In genomic region chr5:179224741-179225140, GRCh38 we compare ENCODE assay signal across 21 cellular contexts.
"Had no signal": no experiment of that assay in that cellular context is flagged by ENCODE, and none has a peak within 500 bp of the region (broad histone marks: within the 10 kb centered on the region; RNA-seq: fewer than 3 reads in every experiment).

No MANE protein-coding gene starts in this region.

- ATAC-seq: activated T-cell treated with anti-CD3 and anti-CD28 coated beads, Interleukin-2, amount 50 U/mL, for 72 hours; left ventricle myocardium superior; naive thymus-derived CD8-positive, alpha-beta T cell; stimulated activated naive CD8-positive, alpha-beta T cell treated with anti-CD3 and anti-CD28 coated beads, Interleukin-15, Interleukin-2, amounts not matched to agents 100 U/mL and 50 U/mL, for 24 hours; T-cell had no signal

- H3K4me1 Mint-ChIP-seq: activated B cell treated with CpG ODN at 0.5 μM for 24 hours; activated naive CD8-positive, alpha-beta T cell treated with anti-CD3 and anti-CD28 coated beads for 36 hours; immature natural killer cell; memory B cell; T-cell had no signal

- H3K27ac ChIP-seq: colonic mucosa, esophagus muscularis mucosa, neutrophil, SK-N-MC, tibial nerve had no signal

- H3K27me3 ChIP-seq: colonic mucosa, esophagus muscularis mucosa, neutrophil, tibial nerve had no signal

- H3K27ac Mint-ChIP-seq: activated B cell treated with CpG ODN at 0.5 μM for 24 hours; activated CD4-positive, alpha-beta memory T cell treated with anti-CD3 and anti-CD28 coated beads for 36 hours; activated naive CD8-positive, alpha-beta T cell treated with anti-CD3 and anti-CD28 coated beads for 36 hours; activated T-cell treated with anti-CD3 and anti-CD28 coated beads, Interleukin-2, amount 50 U/mL, for 72 hours; immature natural killer cell; memory B cell; T-cell had no signal

- H3K4me1 ChIP-seq: colonic mucosa had no signal

- H3K27me3 Mint-ChIP-seq: activated B cell treated with CpG ODN at 0.5 μM for 24 hours; activated CD4-positive, alpha-beta memory T cell treated with anti-CD3 and anti-CD28 coated beads for 36 hours; activated naive CD8-positive, alpha-beta T cell treated with anti-CD3 and anti-CD28 coated beads for 36 hours had no signal

- H3K4me3 ChIP-seq: colonic mucosa, esophagus muscularis mucosa, SK-N-MC, tibial nerve had no signal

- H3K36me3 ChIP-seq: colonic mucosa, esophagus muscularis mucosa, neutrophil, tibial nerve had no signal

- H3K9me3 ChIP-seq: colonic mucosa, esophagus muscularis mucosa, neutrophil, tibial nerve had no signal

- H3K4me3 Mint-ChIP-seq: activated B cell treated with CpG ODN at 0.5 μM for 24 hours; activated CD4-positive, alpha-beta memory T cell treated with anti-CD3 and anti-CD28 coated beads for 36 hours; activated naive CD8-positive, alpha-beta T cell treated with anti-CD3 and anti-CD28 coated beads for 36 hours; activated T-cell treated with anti-CD3 and anti-CD28 coated beads, Interleukin-2, amount 50 U/mL, for 72 hours; immature natural killer cell; memory B cell; naive thymus-derived CD8-positive, alpha-beta T cell; T-cell had no signal

- H3K36me3 Mint-ChIP-seq: activated CD4-positive, alpha-beta memory T cell treated with anti-CD3 and anti-CD28 coated beads for 36 hours; immature natural killer cell; memory B cell; T-cell had no signal

- DNase-seq: activated B cell treated with CpG ODN at 0.5 μM for 24 hours; activated CD4-positive, alpha-beta memory T cell treated with anti-CD3 and anti-CD28 coated beads for 36 hours; activated CD4-positive, alpha-beta T cell treated with anti-CD3 and anti-CD28 coated beads for 4 hours; activated gamma-delta T cell treated with Interleukin-2 at 50 U/mL for 16 hours; activated naive CD8-positive, alpha-beta T cell treated with anti-CD3 and anti-CD28 coated beads for 36 hours; activated T-cell treated with anti-CD3 and anti-CD28 coated beads, Interleukin-2, amount 50 U/mL, for 72 hours; amniotic stem cell; central memory CD4-positive, alpha-beta T cell; colonic mucosa; immature natural killer cell; left ventricle myocardium superior; retina; stimulated activated naive CD8-positive, alpha-beta T cell treated with anti-CD3 and anti-CD28 coated beads, Interleukin-15, Interleukin-2, amounts not matched to agents 100 U/mL and 50 U/mL, for 24 hours; substantia nigra had no signal
